22 cellular contexts compared by ENCODE assay signal in the genomic region with DNA sequence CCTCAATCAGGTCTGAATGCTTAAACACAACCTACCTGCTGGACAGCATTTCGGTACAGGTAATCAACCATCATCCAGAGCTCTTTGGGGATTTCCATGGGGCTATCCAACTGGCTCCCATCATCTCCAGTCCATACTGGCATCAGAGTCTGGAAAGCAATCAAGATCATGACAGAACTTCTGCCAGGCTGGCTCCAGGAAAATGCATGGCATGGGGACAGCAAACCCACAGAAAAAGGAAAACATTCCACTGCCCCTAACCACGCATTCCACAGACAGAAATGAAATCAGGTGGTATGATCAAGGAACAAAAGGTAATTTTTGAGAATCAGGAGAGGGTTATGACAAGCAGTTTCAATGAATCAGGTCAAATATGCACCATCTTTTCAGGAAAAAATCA.
"Had no signal": no experiment of that assay in that cellular context is flagged by ENCODE, and none has a peak within 500 bp of the region (broad histone marks: within the 10 kb centered on the region; RNA-seq: fewer than 3 reads in every experiment).

No MANE protein-coding gene starts in this region.

- H3K27ac Mint-ChIP-seq: activated B cell treated with CpG ODN at 0.5 μM for 24 hours; activated CD8-positive, alpha-beta T cell treated with anti-CD3 and anti-CD28 coated beads for 36 hours; neural progenitor cell; T-helper 2 cell treated with Interferon-gamma antibody and Interleukin-4, amounts not matched to agents 5 μg/mL and 100 μg/mL, for 36 hours; type B pancreatic cell had no signal

- H3K4me3 ChIP-seq: body of pancreas, colonic mucosa, gastrocnemius medialis, neural progenitor cell, thoracic aorta, uterus had no signal

- H3K4me1 Mint-ChIP-seq: activated B cell treated with CpG ODN at 0.5 μM for 24 hours, neural progenitor cell had no signal

- H3K27me3 Mint-ChIP-seq: activated B cell treated with CpG ODN at 0.5 μM for 24 hours; activated CD8-positive, alpha-beta T cell treated with anti-CD3 and anti-CD28 coated beads for 36 hours; naive thymus-derived CD8-positive, alpha-beta T cell; type B pancreatic cell had no signal

- H3K4me2 ChIP-seq: neural progenitor cell had no signal

- H3K36me3 ChIP-seq: neural progenitor cell, uterus had no signal

- ATAC-seq: activated CD8-positive, alpha-beta T cell treated with anti-CD3 and anti-CD28 coated beads for 36 hours; body of pancreas; gastrocnemius medialis; left colon; naive thymus-derived CD8-positive, alpha-beta T cell; right cardiac atrium had no signal

- H3K4me3 Mint-ChIP-seq: activated B cell treated with CpG ODN at 0.5 μM for 24 hours; activated CD8-positive, alpha-beta T cell treated with anti-CD3 and anti-CD28 coated beads for 36 hours; naive thymus-derived CD8-positive, alpha-beta T cell; neural progenitor cell; T-helper 2 cell treated with Interferon-gamma antibody and Interleukin-4, amounts not matched to agents 5 μg/mL and 100 μg/mL, for 36 hours; type B pancreatic cell had no signal

- H3K27me3 ChIP-seq: body of pancreas, colonic mucosa, gastrocnemius medialis, neural progenitor cell, uterus had no signal

- DNase-seq: activated B cell treated with CpG ODN at 0.5 μM for 24 hours; activated CD4-positive, alpha-beta T cell treated with anti-CD3 and anti-CD28 coated beads, Interleukin-2, amount 50 U/mL, for 1 hour; activated CD8-positive, alpha-beta T cell treated with anti-CD3 and anti-CD28 coated beads for 36 hours; activated effector memory CD4-positive, alpha-beta T cell treated with Interleukin-2 at 50 U/mL for 16 hours; activated naive CD4-positive, alpha-beta T cell treated with Interleukin-2 at 50 U/mL for 16 hours; activated T-cell treated with anti-CD3 and anti-CD28 coated beads, Interleukin-2, amount 50 U/mL, for 48 hours; body of pancreas; colonic mucosa; effector CD8-positive, alpha-beta T cell; gastrocnemius medialis; hippocampal formation; left colon; naive thymus-derived CD8-positive, alpha-beta T cell; right cardiac atrium; stimulated activated CD4-positive, alpha-beta T cell treated with anti-CD3 and anti-CD28 coated beads, Interleukin-2, amount 100 ng/mL, for 48 hours; stimulated activated naive CD4-positive, alpha-beta T cell treated with Interleukin-2 at 50 U/mL for 16 hours; T-helper 1 cell; uterus had no signal

- H3K9ac ChIP-seq: neural progenitor cell had no signal

- H2AFZ ChIP-seq: neural progenitor cell had no signal

- H3K9me3 Mint-ChIP-seq: activated B cell treated with CpG ODN at 0.5 μM for 24 hours; activated CD8-positive, alpha-beta T cell treated with anti-CD3 and anti-CD28 coated beads for 36 hours; naive thymus-derived CD8-positive, alpha-beta T cell; neural progenitor cell; T-helper 2 cell treated with Interferon-gamma antibody and Interleukin-4, amounts not matched to agents 5 μg/mL and 100 μg/mL, for 36 hours; type B pancreatic cell had no signal

- H3K27ac ChIP-seq: body of pancreas, colonic mucosa, gastrocnemius medialis, neural progenitor cell, thoracic aorta, uterus had no signal

- H3K4me1 ChIP-seq: body of pancreas, colonic mucosa, gastrocnemius medialis, neural progenitor cell, uterus had no signal

- H3K9me3 ChIP-seq: body of pancreas, colonic mucosa, gastrocnemius medialis, thoracic aorta, uterus had no signal
